24 cellular contexts compared by ENCODE assay signal in the genomic region with DNA sequence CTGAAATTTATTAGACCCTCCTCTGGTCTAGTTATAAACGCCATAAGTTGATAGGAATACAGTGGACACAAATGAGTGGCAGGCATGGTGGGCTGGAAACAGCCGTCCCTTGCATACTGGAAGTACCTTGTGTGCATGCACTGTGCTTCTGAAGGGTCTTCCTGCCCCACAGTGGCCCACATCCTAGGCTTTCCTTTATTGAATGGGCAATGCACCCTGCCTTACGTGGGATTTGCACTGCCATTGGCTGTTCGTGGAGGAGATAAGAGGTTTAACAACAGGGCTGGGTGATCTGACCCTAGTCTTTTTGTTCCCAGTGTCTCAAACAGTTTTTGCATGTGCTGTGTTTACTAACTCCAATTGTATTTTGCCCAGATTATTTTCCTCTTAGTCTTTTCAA.
DNase-seq lines count a peak whose midpoint lies in the region; ATAC-seq, FAIRE-seq and TF ChIP-seq lines count a peak whose summit lies in the region.
"Had no signal": no experiment of that assay in that cellular context is flagged by ENCODE, and none has a peak within 500 bp of the region (broad histone marks: within the 10 kb centered on the region; RNA-seq: fewer than 3 reads in every experiment).

No MANE protein-coding gene starts in this region.

- no peak overlapping the region for H2AK5ac ChIP-seq in trophoblast cell (ENCODE audit: low read length)

- H4K91ac ChIP-seq in trophoblast cell (ENCODE audit: low read depth, low read length) = no peak overlapping the region

- no peak overlapping the region for H3K9ac ChIP-seq in trophoblast cell (ENCODE audit: low read length)

- WGBS in trophoblast cell (ENCODE audit: extremely low coverage, insufficient coverage, insufficient read length) = no CpG with 5 or more reads among the region's 4 CpGs
- 86 to 87% methylated on average over 4 of the region's 4 CpGs for WGBS in tibial nerve, 2 donors

- H3K4me2 ChIP-seq in trophoblast cell (ENCODE audit: low read length) = no peak overlapping the region
- H3K4me2 ChIP-seq: A549 had no signal

- H3K4ac ChIP-seq in trophoblast cell (ENCODE audit: low read depth, low read length) = no peak overlapping the region

- no peak overlapping the region for H2AFZ ChIP-seq in trophoblast cell (ENCODE audit: insufficient read depth, low read length, poor library complexity)

- TF ChIP-seq EP300 in tibial nerve (IDR thresholded peaks at IDR 0.05) = no peak

- H2BK120ac ChIP-seq in trophoblast cell (ENCODE audit: insufficient read depth, low read length, poor library complexity) = no peak overlapping the region

- H3K36me3 ChIP-seq in trophoblast cell (ENCODE audit: control insufficient read depth in 1 of 2, insufficient read depth in 2 of 2, low read length in 2 of 2) (no peaks in the 10 kb centered on the region), tibial nerve (no peaks in the 10 kb centered on the region)
- H3K36me3 ChIP-seq: BE2C, HAP-1, SJSA1 had no signal

- H3K4me3 ChIP-seq in trophoblast cell (ENCODE audit: low read depth, low read length) = no peak overlapping the region
- no peak overlapping the region for H3K4me3 ChIP-seq in tibial nerve
- H3K4me3 ChIP-seq: A549, HAP-1, SJSA1 had no signal

- ATAC-seq in GM18519 (IDR thresholded peaks at IDR 0.05; ENCODE audit: low FRiP score, unreplicated experiment) = no peak
- ATAC-seq: A549 had no signal

- H2BK5ac ChIP-seq in trophoblast cell (ENCODE audit: low read depth, low read length, poor library complexity) = no peak overlapping the region

- peaks cover 12% of the 10 kb centered on the region for H3K4me1 Mint-ChIP-seq in glutamatergic neuron (ENCODE audit: low read depth, unreplicated experiment)
- H3K4me1 Mint-ChIP-seq: CD4-positive, alpha-beta memory T cell had no signal

- H3K27me3 ChIP-seq in trophoblast cell (ENCODE audit: insufficient read depth, low read length) (no peaks in the 10 kb centered on the region), tibial nerve (no peaks in the 10 kb centered on the region)

- no peak overlapping the region for H3K14ac ChIP-seq in trophoblast cell (ENCODE audit: low read length)

- H3K79me2 ChIP-seq in trophoblast cell (ENCODE audit: control insufficient read depth, insufficient read depth, low read length, poor library complexity) = no peaks in the 10 kb centered on the region

- no peak overlapping the region for H4K12ac ChIP-seq in trophoblast cell (ENCODE audit: low read depth, low read length)

- no peaks in the 10 kb centered on the region for H3K79me1 ChIP-seq in trophoblast cell (ENCODE audit: low read length)

- no peak overlapping the region for H3K18ac ChIP-seq in trophoblast cell (ENCODE audit: low read length)

- H3K27ac ChIP-seq in trophoblast cell (ENCODE audit: low read depth, low read length) (no peak overlapping the region), tibial nerve (no peak overlapping the region)
- H3K27ac ChIP-seq: A549, SJSA1 had no signal

- no peak for TF ChIP-seq POLR2A in tibial nerve (IDR thresholded peaks at IDR 0.05)

- H3K27me3 Mint-ChIP-seq in glutamatergic neuron (ENCODE audit: unreplicated experiment) = no peaks in the 10 kb centered on the region

- H3K4me1 ChIP-seq in trophoblast cell (ENCODE audit: control insufficient read depth in 1 of 2, insufficient read depth in 2 of 2, low read length in 2 of 2) = no peaks in the 10 kb centered on the region
- peaks cover 0 to 3% (median 0%) of the 10 kb centered on the region in 4 donors for H3K4me1 ChIP-seq in tibial nerve
- H3K4me1 ChIP-seq: A549, BE2C, Caco-2, HAP-1, SJSA1 had no signal

- peak overlapping the region; percentile 47 for H3K23ac ChIP-seq in trophoblast cell (ENCODE audit: low read length)

- H2BK12ac ChIP-seq in trophoblast cell (ENCODE audit: low read length) = no peak overlapping the region

- FAIRE-seq in D721Med (lab: Jason Lieb, UNC) (peak; percentile 60), urothelium cell line (lab: Jason Lieb, UNC) (no peak)
- FAIRE-seq: A549, G401.6, GM12892, GM18507, GM19239 had no signal

- H3K4me3 Mint-ChIP-seq in glutamatergic neuron (ENCODE audit: unreplicated experiment) = no peak overlapping the region
- H3K4me3 Mint-ChIP-seq: CD4-positive, alpha-beta memory T cell had no signal

- peaks cover 5% of the 10 kb centered on the region for H3K36me3 Mint-ChIP-seq in glutamatergic neuron (ENCODE audit: unreplicated experiment)
- H3K36me3 Mint-ChIP-seq: CD4-positive, alpha-beta memory T cell had no signal

- DNase-seq in D721Med (ENCODE audit: insufficient read length, low spot score) (no peak), NCI-H82 (lab: John Stamatoyannopoulos, UW) (peak; percentile 75), glutamatergic neuron (no peak), trophoblast cell (no peak), urothelium cell line (ENCODE audit: low spot score) (no peak), tibial nerve (ENCODE audit: low spot score in 2 of 2) (no peak)
- DNase-seq: BE2C; Caco-2; CD4-positive, alpha-beta memory T cell; KG1; NCI-H1092; NCI-H1436; NCI-H187 treated with DMSO at 0.1 percent for 48 hours; NCI-H2227 treated with DMSO at 0.1 percent for 48 hours; NCI-H524 treated with DMSO at 0.1 percent for 48 hours; OCI-M1 had no signal

- H3K9me3 Mint-ChIP-seq in glutamatergic neuron (ENCODE audit: unreplicated experiment) = no peaks in the 10 kb centered on the region
- H3K9me3 Mint-ChIP-seq: CD4-positive, alpha-beta memory T cell had no signal

- TF ChIP-seq CTCF in D721Med (IDR thresholded peaks at IDR 0.05; ENCODE audit: insufficient read depth, missing control alignments) (no peak), glutamatergic neuron (IDR thresholded peaks at IDR 0.05; ENCODE audit: partially characterized antibody, unreplicated experiment) (no peak), tibial nerve (IDR thresholded peaks at IDR 0.05) (no peak)

- peak overlapping the region; percentile 28 for H3K27ac Mint-ChIP-seq in glutamatergic neuron (ENCODE audit: unreplicated experiment)
- H3K27ac Mint-ChIP-seq: CD4-positive, alpha-beta memory T cell had no signal

- H4K8ac ChIP-seq in trophoblast cell (ENCODE audit: low read depth, low read length) = no peak overlapping the region

- H3K9me3 ChIP-seq in trophoblast cell (ENCODE audit: insufficient read depth, low read depth, low read length) (peaks cover 4% of the 10 kb centered on the region), tibial nerve (no peaks in the 10 kb centered on the region)
- H3K9me3 ChIP-seq: A549, BE2C, Caco-2, HAP-1, SJSA1 had no signal
